ENCODE assay signal across 9 cellular contexts in genomic region chr6:33384581-33385020, GRCh38. TPM values are rescaled to one million over a fixed set of nuclear protein-coding genes. Genes with fewer than 3 reads are reported as not detected.
DNase-seq lines count a peak whose midpoint lies in the region; ATAC-seq, FAIRE-seq and TF ChIP-seq lines count a peak whose summit lies in the region.
"Had no signal": no experiment of that assay in that cellular context is flagged by ENCODE, and none has a peak within 500 bp of the region (broad histone marks: within the 10 kb centered on the region; RNA-seq: fewer than 3 reads in every experiment).

No MANE protein-coding gene starts in this region.

- FAIRE-seq in GM12891 (lab: Jason Lieb, UNC), result no peak

- no peak for TF ChIP-seq EP300 in Ishikawa (IDR thresholded peaks at IDR 0.05; ENCODE audit: borderline replicate concordance)

- H3K4me1 ChIP-seq in lower lobe of right lung, result no peaks in the 10 kb centered on the region

- H3K27me3 ChIP-seq in lower lobe of right lung (ENCODE audit: low read depth), result no peaks in the 10 kb centered on the region

- no peaks in the 10 kb centered on the region for H3K9me3 ChIP-seq in lower lobe of right lung

- TF ChIP-seq CTCF in AG09309 (IDR thresholded peaks at IDR 0.05; ENCODE audit: control insufficient read depth, insufficient read depth, low read depth, low read length, missing control alignments) (peak; percentile 59), choroid plexus epithelial cell (conservative IDR thresholded peaks at IDR 0.05; ENCODE audit: low read depth, low read length) (peak; percentile 56), lower lobe of right lung (IDR thresholded peaks at IDR 0.05) (no peak)

- peak; percentile 23 to 49 for ATAC-seq in lower lobe of right lung
- ATAC-seq in GM21825 (IDR thresholded peaks at IDR 0.05; ENCODE audit: unreplicated experiment), result no peak
- ATAC-seq in HG02642 (IDR thresholded peaks at IDR 0.05; ENCODE audit: poor library complexity, unreplicated experiment), result no peak

- peak; percentile 70 for DNase-seq in AG09309 (ENCODE audit: low read depth)
- DNase-seq in choroid plexus epithelial cell (ENCODE audit: low read depth), result peak; percentile 77
- DNase-seq in lower lobe of right lung, result no peak
- DNase-seq in DMS153 treated with DMSO at 0.1 percent for 48 hours (lab: John Stamatoyannopoulos, UW; ENCODE audit: unreplicated experiment), result no peak
- no peak for DNase-seq in GM12891 (ENCODE audit: insufficient read length, low spot score)
- DNase-seq: effector memory CD4-positive, alpha-beta T cell had no signal

- intact Hi-C loops in lower lobe of right lung (cut with DNase I), result no loop called here

- peak; percentile 44 for TF ChIP-seq RAD21 in Ishikawa (IDR thresholded peaks at IDR 0.05; ENCODE audit: low read depth)

- H3K27ac ChIP-seq in lower lobe of right lung, result no peak overlapping the region

- TF ChIP-seq POLR2A in GM12891 (IDR thresholded peaks at IDR 0.05; ENCODE audit: low read depth, low read length), result no peak

- H3K4me3 ChIP-seq in AG09309 (ENCODE audit: control insufficient read depth, low read depth, low read length) (no peak overlapping the region), choroid plexus epithelial cell (ENCODE audit: low read depth, low read length) (no peak overlapping the region), lower lobe of right lung (no peak overlapping the region)

- H3K36me3 ChIP-seq in lower lobe of right lung, result no peaks in the 10 kb centered on the region

TF ChIP-seq in Ishikawa, 13 proteins besides CTCF, POLR2A, EP300 and RAD21:
- TF ChIP-seq TCF12 (IDR thresholded peaks at IDR 0.05; ENCODE audit: low read depth) (no peak), NFIC (IDR thresholded peaks at IDR 0.05) (no peak), TEAD4 (IDR thresholded peaks at IDR 0.05) (no peak), YY1 (IDR thresholded peaks at IDR 0.05; ENCODE audit: low read depth) (no peak), CREB1 (IDR thresholded peaks at IDR 0.05; ENCODE audit: low read depth) (no peak)

TF ChIP-seq in GM12891, 5 proteins besides CTCF, POLR2A, EP300 and RAD21:
- no peak for TF ChIP-seq SPI1 (IDR thresholded peaks at IDR 0.05; ENCODE audit: low read depth, low read length)
- no peak for TF ChIP-seq TAF1 (IDR thresholded peaks at IDR 0.05; ENCODE audit: low read depth, low read length)
- no peak for TF ChIP-seq POU2F2 (IDR thresholded peaks at IDR 0.05; ENCODE audit: low read depth, low read length)

RNA-seq across cellular contexts. Expression of gene KIFC1, which starts 7.0 kb away (rescaled TPM):
- total RNA-seq in lower lobe of right lung, result 2.7 TPM
- 29.0 TPM for polyA plus RNA-seq in GM12891 (2012; ENCODE audit: low read depth, missing spikeins)

RNA-seq across cellular contexts. Expression of gene PHF1, which starts 26.2 kb away (rescaled TPM):
- 69.7 TPM for total RNA-seq in lower lobe of right lung
- 23.5 TPM for polyA plus RNA-seq in GM12891 (2012; ENCODE audit: low read depth, missing spikeins)

RNA-seq across cellular contexts. Expression of gene CUTA, which starts 33.3 kb away (rescaled TPM):
- 153 TPM for total RNA-seq in lower lobe of right lung
- 237 TPM for polyA plus RNA-seq in GM12891 (2012; ENCODE audit: low read depth, missing spikeins)

RNA-seq across cellular contexts. Expression of gene SYNGAP1, which starts 35.3 kb away (rescaled TPM):
- 21.6 TPM for total RNA-seq in lower lobe of right lung
- polyA plus RNA-seq in GM12891 (2012; ENCODE audit: low read depth, missing spikeins), result 10.4 TPM

Comparison
In these comparisons a context has a peak if more than half of its experiments do, and no peak if none do; other contexts are left out.
1. DNase-seq: peak in AG09309 (single experiment) and choroid plexus epithelial cell (single experiment); none in lower lobe of right lung (single experiment), DMS153 treated with DMSO at 0.1 percent for 48 hours (single experiment) and GM12891 (single experiment).
2. ATAC-seq: peak in lower lobe of right lung (2 of 2); none in GM21825 (single experiment) and HG02642 (single experiment).